23 cellular contexts compared by ENCODE assay signal in genomic region chr7:24949884-24950283, GRCh38.
DNase-seq lines count a peak whose midpoint lies in the region; ATAC-seq and TF ChIP-seq lines count a peak whose summit lies in the region.
"Had no signal": no experiment of that assay in that cellular context is flagged by ENCODE, and none has a peak within 500 bp of the region (broad histone marks: within the 10 kb centered on the region; RNA-seq: fewer than 3 reads in every experiment).

No MANE protein-coding gene starts in this region.

- DNase-seq in NCI-H748 (lab: John Stamatoyannopoulos, UW; ENCODE audit: unreplicated experiment), result peak; percentile 44
- DNase-seq in NCI-H748 treated with DMSO at 0.1 percent for 48 hours (lab: John Stamatoyannopoulos, UW), result no peak
- peak; percentile 72 for DNase-seq in AG10803 (ENCODE audit: low read depth)
- DNase-seq in NCI-H69 (lab: John Stamatoyannopoulos, UW), result peak; percentile 7
- DNase-seq in fibroblast of gingiva (ENCODE audit: low read depth), result peak; percentile 17
- DNase-seq in NCI-H128 (lab: John Stamatoyannopoulos, UW; ENCODE audit: unreplicated experiment), result no peak
- DNase-seq in nephron progenitor cell, result no peak
- DNase-seq: BE2C; CD8-positive, alpha-beta T cell; DMS79; GOT3; MG63; NCI-H1092 treated with DMSO at 0.1 percent for 48 hours; NCI-H1694 treated with DMSO at 0.1 percent for 48 hours; NCI-H2107; NCI-H2227 treated with DMSO at 0.1 percent for 48 hours; NCI-H524; NK-92 treated with Interleukin-12 subunit alpha and Interleukin-12 subunit beta, amount 100 ng/mL, for 24 hours; RPMI8226; SIG-M5 had no signal

- no peak overlapping the region for H3K27ac Mint-ChIP-seq in nephron progenitor cell
- H3K27ac Mint-ChIP-seq: CD8-positive, alpha-beta T cell had no signal

- no peak for ATAC-seq in GM19324 (IDR thresholded peaks at IDR 0.05; ENCODE audit: low FRiP score, unreplicated experiment)
- ATAC-seq: CD8-positive, alpha-beta T cell; GM12878; HepG2 had no signal

- H3K4me1 Mint-ChIP-seq in nephron progenitor cell, result no peaks in the 10 kb centered on the region

- H3K4me3 Mint-ChIP-seq in nephron progenitor cell, result no peak overlapping the region
- H3K4me3 Mint-ChIP-seq: CD8-positive, alpha-beta T cell had no signal

- no peaks in the 10 kb centered on the region for H3K9me3 Mint-ChIP-seq in nephron progenitor cell
- H3K9me3 Mint-ChIP-seq: CD8-positive, alpha-beta T cell had no signal

- TF ChIP-seq CTCF in AG10803 (conservative IDR thresholded peaks at IDR 0.05; ENCODE audit: low read length), result no peak
- TF ChIP-seq CTCF in nephron progenitor cell (IDR thresholded peaks at IDR 0.05), result no peak

- no peak overlapping the region for H3K4me3 ChIP-seq in AG10803 (ENCODE audit: low read length)
- H3K4me3 ChIP-seq: GM12878, MG63 had no signal

- H3K27me3 Mint-ChIP-seq in nephron progenitor cell (ENCODE audit: low read depth, poor library complexity), result peaks cover 9% of the 10 kb centered on the region

- H3K36me3 Mint-ChIP-seq in nephron progenitor cell (ENCODE audit: low read depth), result no peaks in the 10 kb centered on the region
- H3K36me3 Mint-ChIP-seq: CD8-positive, alpha-beta T cell had no signal

Comparison
In these comparisons a context has a peak if more than half of its experiments do, and no peak if none do; other contexts are left out.
1. DNase-seq: peak in NCI-H748 (single experiment), AG10803 (single experiment), NCI-H69 (single experiment) and fibroblast of gingiva (single experiment); none in NCI-H748 treated with DMSO at 0.1 percent for 48 hours (single experiment), NCI-H128 (single experiment) and nephron progenitor cell (single experiment).